Comparison of ENCODE assay signal across 9 cellular contexts in genomic region chr16:4328580-4329353, GRCh38. TPM values are rescaled to one million over a fixed set of nuclear protein-coding genes. Genes with fewer than 3 reads are reported as not detected.
DNase-seq lines count a peak whose midpoint lies in the region; ATAC-seq and TF ChIP-seq lines count a peak whose summit lies in the region.
"Had no signal": no experiment of that assay in that cellular context is flagged by ENCODE, and none has a peak within 500 bp of the region (broad histone marks: within the 10 kb centered on the region; RNA-seq: fewer than 3 reads in every experiment).

No MANE protein-coding gene starts in this region.

- intact Hi-C loops in left ventricle myocardium inferior (cut with micrococcal nuclease) = no loop called here

- no peaks in the 10 kb centered on the region for H3K36me3 Mint-ChIP-seq in progenitor cell of endocrine pancreas (ENCODE audit: insufficient read depth)

- peak overlapping the region; percentile 52 for H3K4me3 Mint-ChIP-seq in progenitor cell of endocrine pancreas (ENCODE audit: low read depth)

- TF ChIP-seq CTCF in WI38 (IDR thresholded peaks at IDR 0.05; ENCODE audit: low read depth, low read length) (no peak), left ventricle myocardium inferior (IDR thresholded peaks at IDR 0.05; ENCODE audit: borderline replicate concordance) (no peak), progenitor cell of endocrine pancreas (IDR thresholded peaks at IDR 0.05; ENCODE audit: unreplicated experiment) (no peak)

- peak overlapping the region; percentile 69 for H3K27ac Mint-ChIP-seq in progenitor cell of endocrine pancreas

- H3K4me1 Mint-ChIP-seq in progenitor cell of endocrine pancreas (ENCODE audit: low read depth) = peaks cover 9% of the 10 kb centered on the region

- no peaks in the 10 kb centered on the region for H3K9me3 Mint-ChIP-seq in progenitor cell of endocrine pancreas (ENCODE audit: low read depth)

- no peaks in the 10 kb centered on the region for H3K9me3 ChIP-seq in left ventricle myocardium inferior (replicated peaks)

- peak; percentile 15 for DNase-seq in DMS153 treated with DMSO at 0.1 percent for 48 hours (lab: John Stamatoyannopoulos, UW; ENCODE audit: unreplicated experiment)
- peak; percentile 54 for DNase-seq in left ventricle myocardium inferior
- DNase-seq in progenitor cell of endocrine pancreas (ENCODE audit: low spot score, unreplicated experiment) = no peak
- DNase-seq in NCI-H2227 treated with DMSO at 0.1 percent for 48 hours (lab: John Stamatoyannopoulos, UW) = no peak
- DNase-seq: NCI-H187 had no signal

- ATAC-seq in GM21529 (IDR thresholded peaks at IDR 0.05; ENCODE audit: unreplicated experiment) (no peak), HG02870 (IDR thresholded peaks at IDR 0.05; ENCODE audit: unreplicated experiment) (no peak), GM21723 (IDR thresholded peaks at IDR 0.05; ENCODE audit: unreplicated experiment) (no peak)

- H3K4me1 ChIP-seq in left ventricle myocardium inferior = peaks cover 69% of the 10 kb centered on the region

- H3K27me3 Mint-ChIP-seq in progenitor cell of endocrine pancreas = no peaks in the 10 kb centered on the region

- peaks cover 14% of the 10 kb centered on the region for H3K36me3 ChIP-seq in left ventricle myocardium inferior

- no peaks in the 10 kb centered on the region for H3K27me3 ChIP-seq in left ventricle myocardium inferior (ENCODE audit: low read depth)

- peak overlapping the region; percentile 27; the same call in 1 of the 2 replicates for H3K4me3 ChIP-seq in WI38 (ENCODE audit: low read depth, low read length)
- peak overlapping the region; percentile 69 for H3K4me3 ChIP-seq in left ventricle myocardium inferior

- peak overlapping the region; percentile 96 for H3K27ac ChIP-seq in left ventricle myocardium inferior (replicated peaks)

RNA-seq across cellular contexts. Expression of gene GLIS2, which starts 12.9 kb away (rescaled TPM):
- total RNA-seq in left ventricle myocardium inferior (17.2 TPM), progenitor cell of endocrine pancreas (22.2 and 23.2 TPM in 2 replicates)

RNA-seq across cellular contexts. Expression of gene PAM16, which starts 22.4 kb away (rescaled TPM):
- total RNA-seq in left ventricle myocardium inferior (67.3 TPM), progenitor cell of endocrine pancreas (33.5 and 36.7 TPM in 2 replicates)

RNA-seq across cellular contexts. Expression of gene VASN, which starts 42.9 kb away (rescaled TPM):
- total RNA-seq in left ventricle myocardium inferior (5.5 TPM), progenitor cell of endocrine pancreas (3.8 and 4.0 TPM in 2 replicates)

RNA-seq across cellular contexts. Expression of gene TFAP4, which starts 55.9 kb away (rescaled TPM):
- total RNA-seq in left ventricle myocardium inferior = 2.6 TPM
- 22.9 and 29.0 TPM in 2 replicates for total RNA-seq in progenitor cell of endocrine pancreas

Comparison
In these comparisons a context has a peak if more than half of its experiments do, and no peak if none do; other contexts are left out.
1. DNase-seq: peak in DMS153 treated with DMSO at 0.1 percent for 48 hours (single experiment) and left ventricle myocardium inferior (single experiment); none in progenitor cell of endocrine pancreas (single experiment) and NCI-H2227 treated with DMSO at 0.1 percent for 48 hours (single experiment).